In genomic region chr9:132384376-132384775, GRCh38 we compare ENCODE assay signal across 15 cellular contexts. TPM values are rescaled to one million over a fixed set of nuclear protein-coding genes. Genes with fewer than 3 reads are reported as not detected.
DNase-seq lines count a peak whose midpoint lies in the region; ATAC-seq and TF ChIP-seq lines count a peak whose summit lies in the region.
"Had no signal": no experiment of that assay in that cellular context is flagged by ENCODE, and none has a peak within 500 bp of the region (broad histone marks: within the 10 kb centered on the region; RNA-seq: fewer than 3 reads in every experiment).

No MANE protein-coding gene starts in this region.

- H3K27me3 ChIP-seq in CD8-positive, alpha-beta T cell (ENCODE audit: insufficient read depth, low read length), result no peaks in the 10 kb centered on the region
- no peaks in the 10 kb centered on the region for H3K27me3 ChIP-seq in ovary
- H3K27me3 ChIP-seq: right lobe of liver had no signal

- no peak for TF ChIP-seq CTCF in CD8-positive, alpha-beta T cell (IDR thresholded peaks at IDR 0.05)
- no peak for TF ChIP-seq CTCF in activated B cell treated with CpG ODN at 0.5 μM for 24 hours (IDR thresholded peaks at IDR 0.05)
- no peak for TF ChIP-seq CTCF in ovary (IDR thresholded peaks at IDR 0.05)

- no peaks in the 10 kb centered on the region for H3K27me3 Mint-ChIP-seq in CD8-positive, alpha-beta T cell (ENCODE audit: low read depth)
- H3K27me3 Mint-ChIP-seq in activated B cell treated with CpG ODN at 0.5 μM for 24 hours, result no peaks in the 10 kb centered on the region

- intact Hi-C loops in CD8-positive, alpha-beta T cell (cut with DNase I, micrococcal nuclease), result no loop called here
- intact Hi-C loops in activated B cell treated with CpG ODN at 0.5 μM for 24 hours (cut with micrococcal nuclease), result no loop called here
- intact Hi-C loops in ovary (cut with DNase I), result no loop called here

- 91 to 94% (median 93%) methylated on average over 8 of the region's 8 CpGs for WGBS in ovary, 3 donors

- POLR2A ChIA-PET in CD8-positive, alpha-beta T cell (lab: Charles Lee), result no interaction called here
- POLR2A ChIA-PET in activated B cell treated with CpG ODN at 0.5 μM for 24 hours (lab: Charles Lee), result interaction anchor here (0.5 to 8.8 kb wide), 14 partner anchors 12 to 652 kb away, joined by 3 to 527 read pairs (median 4); partner anchors contain the start of genes CFAP77, SETX and TSC1

- TF ChIP-seq EP300 in ovary (IDR thresholded peaks at IDR 0.05), result no peak

- no peak overlapping the region for H3K27ac ChIP-seq in CD8-positive, alpha-beta T cell (ENCODE audit: low read depth, low read length)
- no peak overlapping the region for H3K27ac ChIP-seq in ovary
- H3K27ac ChIP-seq: right lobe of liver had no signal

- no peak overlapping the region for H3K4me3 Mint-ChIP-seq in CD8-positive, alpha-beta T cell
- peak overlapping the region; percentile 82 for H3K4me3 Mint-ChIP-seq in activated B cell treated with CpG ODN at 0.5 μM for 24 hours

- no peak overlapping the region for H3K4me3 ChIP-seq in CD8-positive, alpha-beta T cell (ENCODE audit: low read depth, low read length)
- no peak overlapping the region for H3K4me3 ChIP-seq in ovary
- H3K4me3 ChIP-seq: right lobe of liver had no signal

- CTCF ChIA-PET in CD8-positive, alpha-beta T cell (lab: Charles Lee), result interaction anchor here (0.7 to 2.0 kb wide), 3 partner anchors 34 to 1850 kb away, joined by 3 to 7 read pairs (median 3); no protein-coding TSS in a partner anchor
- CTCF ChIA-PET in activated B cell treated with CpG ODN at 0.5 μM for 24 hours (lab: Charles Lee), result interaction anchor here (0.9 to 4.5 kb wide), 6 partner anchors 11 to 125 kb away, joined by 3 to 57 read pairs (median 9); partner anchors contain the start of gene SETX

- peaks cover 24% of the 10 kb centered on the region for H3K4me1 Mint-ChIP-seq in CD8-positive, alpha-beta T cell (ENCODE audit: low read depth)
- peaks cover 70% of the 10 kb centered on the region for H3K4me1 Mint-ChIP-seq in activated B cell treated with CpG ODN at 0.5 μM for 24 hours

- TF ChIP-seq POLR2A in ovary (IDR thresholded peaks at IDR 0.05), result no peak

- no peaks in the 10 kb centered on the region for H3K4me1 ChIP-seq in CD8-positive, alpha-beta T cell (ENCODE audit: insufficient read depth, low read length)
- H3K4me1 ChIP-seq in ovary (ENCODE audit: insufficient read depth), result no peaks in the 10 kb centered on the region
- H3K4me1 ChIP-seq: right lobe of liver had no signal

- H3K9me3 Mint-ChIP-seq in CD8-positive, alpha-beta T cell, result no peaks in the 10 kb centered on the region
- H3K9me3 Mint-ChIP-seq in activated B cell treated with CpG ODN at 0.5 μM for 24 hours, result no peaks in the 10 kb centered on the region

- DNase-seq in CD8-positive, alpha-beta T cell, result no peak
- DNase-seq in activated B cell treated with CpG ODN at 0.5 μM for 24 hours (no peak), pons (ENCODE audit: low spot score) (no peak), ovary (no peak), midbrain (lab: John Stamatoyannopoulos, UW) (no peak)
- DNase-seq: activated effector memory CD4-positive, alpha-beta T cell treated with Interleukin-2 at 50 U/mL for 16 hours; AML-193; Kasumi-1; kidney had no signal

- H3K36me3 Mint-ChIP-seq in CD8-positive, alpha-beta T cell, result peaks cover 75% of the 10 kb centered on the region
- peaks cover 53% of the 10 kb centered on the region for H3K36me3 Mint-ChIP-seq in activated B cell treated with CpG ODN at 0.5 μM for 24 hours (ENCODE audit: low read depth)

- ATAC-seq in CD8-positive, alpha-beta T cell, result no peak
- ATAC-seq in GM18858 (IDR thresholded peaks at IDR 0.05; ENCODE audit: unreplicated experiment), result peak; percentile 38
- ATAC-seq in HG02884 (IDR thresholded peaks at IDR 0.05; ENCODE audit: unreplicated experiment), result peak; percentile 49
- ATAC-seq in activated B cell treated with CpG ODN at 0.5 μM for 24 hours (ENCODE audit: low read depth), result peak; percentile 35
- ATAC-seq in GM21528 (IDR thresholded peaks at IDR 0.05; ENCODE audit: low FRiP score, unreplicated experiment), result no peak
- ATAC-seq: HCT116, right lobe of liver had no signal

- H3K36me3 ChIP-seq in CD8-positive, alpha-beta T cell (ENCODE audit: insufficient read depth, low read length), result peaks cover 32% of the 10 kb centered on the region
- H3K36me3 ChIP-seq in ovary, result no peaks in the 10 kb centered on the region

- H3K9me3 ChIP-seq in CD8-positive, alpha-beta T cell (ENCODE audit: low read length), result no peaks in the 10 kb centered on the region
- H3K9me3 ChIP-seq in ovary, result no peaks in the 10 kb centered on the region
- H3K9me3 ChIP-seq: right lobe of liver had no signal

- H3K27ac Mint-ChIP-seq in CD8-positive, alpha-beta T cell, result peak overlapping the region; percentile 24
- peak overlapping the region; percentile 99 for H3K27ac Mint-ChIP-seq in activated B cell treated with CpG ODN at 0.5 μM for 24 hours

RNA-seq across cellular contexts. Expression of gene TTF1, which starts 22.3 kb away (rescaled TPM):
- total RNA-seq in CD8-positive, alpha-beta T cell, result 10 to 100 TPM; 14.5 to 15.0 TPM
- total RNA-seq in activated B cell treated with CpG ODN at 0.5 μM for 24 hours (22.0 and 22.8 TPM in 2 replicates), ovary (10 to 100 TPM; 10.1 to 15.3 (median 12.1) TPM)
- polyA plus RNA-seq in ovary, result 10 to 100 TPM; 11.8 to 15.0 TPM

RNA-seq across cellular contexts. Expression of gene CFAP77, which starts 25.6 kb away (rescaled TPM):
- total RNA-seq in CD8-positive, alpha-beta T cell, result not detected
- total RNA-seq in activated B cell treated with CpG ODN at 0.5 μM for 24 hours (not detected in 2 replicates), ovary (10 to 100 TPM in 1 of 7 donors, under 1 TPM in 3, not detected in 3; 0.37 to 13.8 (median 0.71) TPM)
- under 1 TPM in 1 of 2 donors, not detected in 1; 0.11 TPM for polyA plus RNA-seq in ovary
- total RNA-seq: right lobe of liver, subcutaneous adipose tissue had no signal

RNA-seq across cellular contexts. Expression of gene SETX, which starts 29.6 kb away (rescaled TPM):
- 10 to 100 TPM; 37.5 to 40.7 TPM for total RNA-seq in CD8-positive, alpha-beta T cell
- 91.3 and 109 TPM in 2 replicates for total RNA-seq in activated B cell treated with CpG ODN at 0.5 μM for 24 hours
- total RNA-seq in ovary, result 10 to 100 TPM; 31.8 to 51.9 (median 42.5) TPM
- polyA plus RNA-seq in ovary, result 10 to 100 TPM; 19.9 to 28.1 TPM

Comparison
In these comparisons a context has a peak if more than half of its experiments do, and no peak if none do; other contexts are left out.
1. ATAC-seq: peak in GM18858 (single experiment), HG02884 (single experiment) and activated B cell treated with CpG ODN at 0.5 μM for 24 hours (single experiment); none in CD8-positive, alpha-beta T cell (single experiment) and GM21528 (single experiment).